ENCODE assay signal across 17 cellular contexts in the genomic region with DNA sequence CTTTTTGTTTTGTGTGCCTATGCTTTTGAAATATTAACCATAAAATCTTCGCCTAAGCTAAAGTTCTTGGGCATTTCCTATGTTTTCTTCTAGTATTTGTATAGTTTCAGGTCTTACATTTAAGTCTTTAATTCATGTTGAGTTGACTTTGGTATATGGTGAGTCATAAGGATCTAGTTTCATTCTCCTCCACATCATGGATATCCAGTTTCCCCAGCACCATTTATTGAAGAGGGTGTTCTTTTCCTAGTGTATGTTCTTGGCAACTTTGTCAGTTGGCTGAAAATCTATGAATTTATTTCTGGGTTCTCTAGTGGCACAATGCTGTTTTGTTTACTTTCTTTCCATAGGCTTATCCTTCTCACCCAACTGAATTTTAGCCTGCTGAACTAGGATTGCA. TPM values are rescaled to one million over a fixed set of nuclear protein-coding genes. Genes with fewer than 3 reads are reported as not detected.
DNase-seq lines count a peak whose midpoint lies in the region; ATAC-seq and TF ChIP-seq lines count a peak whose summit lies in the region.
"Had no signal": no experiment of that assay in that cellular context is flagged by ENCODE, and none has a peak within 500 bp of the region (broad histone marks: within the 10 kb centered on the region; RNA-seq: fewer than 3 reads in every experiment).

No MANE protein-coding gene starts in this region.

- no peaks in the 10 kb centered on the region for H3K9me3 Mint-ChIP-seq in stimulated activated naive B cell treated with anti-CD40 and anti-IgM and Interleukin-4, amounts not matched to agents 10 μg/mL and 1 μg/mL and 100 μg/mL, for 72 hours
- H3K9me3 Mint-ChIP-seq: H9 had no signal

- no peaks in the 10 kb centered on the region for H3K27me3 ChIP-seq in stomach

- no peaks in the 10 kb centered on the region for H3K9me3 ChIP-seq in stomach
- H3K9me3 ChIP-seq: Caco-2 had no signal

- H3K27me3 Mint-ChIP-seq in stimulated activated naive B cell treated with anti-CD40 and anti-IgM and Interleukin-4, amounts not matched to agents 10 μg/mL and 1 μg/mL and 100 μg/mL, for 72 hours = no peaks in the 10 kb centered on the region
- H3K27me3 Mint-ChIP-seq: IgD-negative memory B cell had no signal

- intact Hi-C loops in stomach (cut with DNase I; ENCODE audit: low total_unique reads) = no loop called here

- DNase-seq in NCI-H510A treated with DMSO at 0.1 percent for 48 hours (lab: John Stamatoyannopoulos, UW) (peak; percentile 4), NCI-H510A (lab: John Stamatoyannopoulos, UW) (no peak), NCI-H69 (lab: John Stamatoyannopoulos, UW) (peak; percentile 29), fibroblast of gingiva (ENCODE audit: low read depth) (peak; percentile 50), stomach (no peak)
- DNase-seq in stimulated activated naive B cell treated with anti-CD40 and anti-IgM and Interleukin-4, amounts not matched to agents 10 μg/mL and 1 μg/mL and 100 μg/mL, for 72 hours = no peak
- DNase-seq: C1 segment of cervical spinal cord, Caco-2, H9, MV-4-11, NCI-H1694, NCI-H226, NCI-H82, SIG-M5 had no signal

- no peak for TF ChIP-seq EP300 in stomach (IDR thresholded peaks at IDR 0.05)

- H3K4me1 ChIP-seq in stomach = peaks cover 3 to 21% (median 11%) of the 10 kb centered on the region in 4 donors
- H3K4me1 ChIP-seq: Caco-2 had no signal

- no peak overlapping the region for H3K27ac ChIP-seq in stomach

- H3K36me3 ChIP-seq in stomach = no peaks in the 10 kb centered on the region

- no peak for ATAC-seq in stimulated activated naive B cell treated with anti-CD40 and anti-IgM and Interleukin-4, amounts not matched to agents 10 μg/mL and 1 μg/mL and 100 μg/mL, for 72 hours (replicated peaks)
- ATAC-seq in HG02798 (IDR thresholded peaks at IDR 0.05; ENCODE audit: poor library complexity, unreplicated experiment) = no peak
- no peak for ATAC-seq in GM18861 (IDR thresholded peaks at IDR 0.05; ENCODE audit: unreplicated experiment)

- TF ChIP-seq POLR2A in stomach (IDR thresholded peaks at IDR 0.05) = no peak

- no peak for TF ChIP-seq CTCF in stomach (IDR thresholded peaks at IDR 0.05)

- H3K36me3 Mint-ChIP-seq in stimulated activated naive B cell treated with anti-CD40 and anti-IgM and Interleukin-4, amounts not matched to agents 10 μg/mL and 1 μg/mL and 100 μg/mL, for 72 hours = peaks cover 16 to 30% of the 10 kb centered on the region in 2 donors

- H3K4me3 ChIP-seq in stomach = no peak overlapping the region

- H3K4me1 Mint-ChIP-seq in stimulated activated naive B cell treated with anti-CD40 and anti-IgM and Interleukin-4, amounts not matched to agents 10 μg/mL and 1 μg/mL and 100 μg/mL, for 72 hours = no peaks in the 10 kb centered on the region
- H3K4me1 Mint-ChIP-seq: IgD-negative memory B cell had no signal

- no peak overlapping the region for H3K27ac Mint-ChIP-seq in stimulated activated naive B cell treated with anti-CD40 and anti-IgM and Interleukin-4, amounts not matched to agents 10 μg/mL and 1 μg/mL and 100 μg/mL, for 72 hours
- H3K27ac Mint-ChIP-seq: H9 had no signal

- H3K4me3 Mint-ChIP-seq in stimulated activated naive B cell treated with anti-CD40 and anti-IgM and Interleukin-4, amounts not matched to agents 10 μg/mL and 1 μg/mL and 100 μg/mL, for 72 hours = no peak overlapping the region
- H3K4me3 Mint-ChIP-seq: H9, IgD-negative memory B cell had no signal

- 94 to 100% (median 98%) methylated on average over 1 of the region's 1 CpG for WGBS in stomach, 5 donors

RNA-seq across cellular contexts. Expression of gene CTSC, which starts 49.0 kb away (rescaled TPM):
- 100 to 1,000 TPM in 2 of 5 donors, 10 to 100 TPM in 2, 1 to 10 TPM in 1; 6.2 to 127 (median 53.3) TPM for total RNA-seq in stomach
- polyA plus RNA-seq in stomach = 10 to 100 TPM; 22.9 to 46.3 (median 26.3) TPM

Comparison
In these comparisons a context has a peak if more than half of its experiments do, and no peak if none do; other contexts are left out.
1. DNase-seq: peak in NCI-H510A treated with DMSO at 0.1 percent for 48 hours (single experiment), NCI-H69 (single experiment) and fibroblast of gingiva (single experiment); none in NCI-H510A (single experiment), stimulated activated naive B cell treated with anti-CD40 and anti-IgM and Interleukin-4, amounts not matched to agents 10 μg/mL and 1 μg/mL and 100 μg/mL, for 72 hours (single experiment) and stomach (single experiment).